ENCODE assay signal across 11 cellular contexts in genomic region chr10:117431160-117431559, GRCh38. TPM values are rescaled to one million over a fixed set of nuclear protein-coding genes. Genes with fewer than 3 reads are reported as not detected.
A peak's percentile ranks its signal among the peaks of the same experiment; 100 is the strongest.
DNase-seq lines count a peak whose midpoint lies in the region; ATAC-seq, FAIRE-seq and TF ChIP-seq lines count a peak whose summit lies in the region.
"Had no signal": no experiment of that assay in that cellular context is flagged by ENCODE, and none has a peak within 500 bp of the region (broad histone marks: within the 10 kb centered on the region; RNA-seq: fewer than 3 reads in every experiment).

No MANE protein-coding gene starts in this region.

- no peak overlapping the region for H2BK15ac ChIP-seq in H1 (ENCODE audit: low read length)

- CTCF ChIA-PET in H1 (lab: Charles Lee; ENCODE audit: partially characterized antibody): interaction anchor here (1.0 to 9.8 kb wide), 9 partner anchors 13 to 1026 kb away, joined by 3 to 132 read pairs (median 5); no protein-coding TSS in a partner anchor

- H3K79me2 ChIP-seq in H1 (ENCODE audit: control insufficient read depth in 1 of 2, insufficient read depth in 2 of 2, low read length in 2 of 2): no peaks in the 10 kb centered on the region

- POLR2A ChIA-PET in H1 (lab: Charles Lee; ENCODE audit: partially characterized antibody): no interaction called here

- no peaks in the 10 kb centered on the region for H4K20me1 ChIP-seq in H1 (replicated peaks in 1 of 2; ENCODE audit: control insufficient read depth in 1 of 2, insufficient read depth in 2 of 2, low read length in 2 of 2)

- H3K4me3 Mint-ChIP-seq in activated T-helper 17 cell treated with anti-CD3 and anti-CD28 coated beads, Interleukin-2, amount 50 U/mL, for 72 hours: no peak overlapping the region
- H3K4me3 Mint-ChIP-seq: stimulated activated effector memory CD8-positive, alpha-beta T cell treated with anti-CD3 and anti-CD28 coated beads, Interleukin-12 subunit alpha, Interleukin-12 subunit beta, amount 100 ng/mL, for 72 hours had no signal

- no peak overlapping the region for H4K91ac ChIP-seq in H1 (replicated peaks; ENCODE audit: insufficient read length, low read length)

- H2BK20ac ChIP-seq in H1 (ENCODE audit: low read length): no peak overlapping the region

- no peak overlapping the region for H2BK5ac ChIP-seq in H1 (ENCODE audit: low read depth, low read length)

- no peak overlapping the region for H3K23ac ChIP-seq in H1 (ENCODE audit: insufficient read length)

- H3K36me3 Mint-ChIP-seq in activated T-helper 17 cell treated with anti-CD3 and anti-CD28 coated beads, Interleukin-2, amount 50 U/mL, for 72 hours (ENCODE audit: low read depth): no peaks in the 10 kb centered on the region
- H3K36me3 Mint-ChIP-seq: stimulated activated effector memory CD8-positive, alpha-beta T cell treated with anti-CD3 and anti-CD28 coated beads, Interleukin-12 subunit alpha, Interleukin-12 subunit beta, amount 100 ng/mL, for 72 hours had no signal

- no peaks in the 10 kb centered on the region for H3K9me3 Mint-ChIP-seq in activated T-helper 17 cell treated with anti-CD3 and anti-CD28 coated beads, Interleukin-2, amount 50 U/mL, for 72 hours
- H3K9me3 Mint-ChIP-seq: stimulated activated effector memory CD8-positive, alpha-beta T cell treated with anti-CD3 and anti-CD28 coated beads, Interleukin-12 subunit alpha, Interleukin-12 subunit beta, amount 100 ng/mL, for 72 hours had no signal

- H3K79me1 ChIP-seq in H1 (ENCODE audit: low read depth, low read length): no peaks in the 10 kb centered on the region

- peak in 1 of 3 experiments; percentile 15; a peak in 1 of 4 replicates for TF ChIP-seq CTCF in H1 (IDR thresholded peaks at IDR 0.05; ENCODE audit: control extremely low read depth in 1 of 3, insufficient read depth in 1 of 3, low read depth in 1 of 3, low read length in 3 of 3)
- TF ChIP-seq CTCF in left lung (IDR thresholded peaks at IDR 0.05): no peak

- peak; percentile 26 to 43; a peak in 3 of 4 replicates for TF ChIP-seq RAD21 in H1 (IDR thresholded peaks at IDR 0.05 in 1 of 2, conservative IDR thresholded peaks at IDR 0.05 in 1 of 2; ENCODE audit: low read depth in 2 of 2, low read length in 2 of 2)

- H3K27ac Mint-ChIP-seq in activated T-helper 17 cell treated with anti-CD3 and anti-CD28 coated beads, Interleukin-2, amount 50 U/mL, for 72 hours: no peak overlapping the region
- H3K27ac Mint-ChIP-seq: stimulated activated effector memory CD8-positive, alpha-beta T cell treated with anti-CD3 and anti-CD28 coated beads, Interleukin-12 subunit alpha, Interleukin-12 subunit beta, amount 100 ng/mL, for 72 hours had no signal

- no peak overlapping the region for H2AK5ac ChIP-seq in H1 (ENCODE audit: low read depth, low read length)

- H3K9ac ChIP-seq in H1 (replicated peaks in 1 of 4; ENCODE audit: extremely low read depth in 1 of 4, low read depth in 3 of 4, low read length in 3 of 4): no peak overlapping the region

- H3K27ac ChIP-seq in H1 (ENCODE audit: low read depth, low read length) (no peak overlapping the region), left lung (no peak overlapping the region), SJCRH30 (no peak overlapping the region)

- H3K4me1 Mint-ChIP-seq in activated T-helper 17 cell treated with anti-CD3 and anti-CD28 coated beads, Interleukin-2, amount 50 U/mL, for 72 hours: no peaks in the 10 kb centered on the region
- H3K4me1 Mint-ChIP-seq: stimulated activated effector memory CD8-positive, alpha-beta T cell treated with anti-CD3 and anti-CD28 coated beads, Interleukin-12 subunit alpha, Interleukin-12 subunit beta, amount 100 ng/mL, for 72 hours had no signal

- H2BK12ac ChIP-seq in H1 (ENCODE audit: low read depth, low read length): no peak overlapping the region

- ATAC-seq in activated T-helper 17 cell treated with anti-CD3 and anti-CD28 coated beads, Interleukin-2, amount 50 U/mL, for 72 hours (replicated peaks): no peak
- no peak for ATAC-seq in left lung
- ATAC-seq: stimulated activated effector memory CD8-positive, alpha-beta T cell treated with anti-CD3 and anti-CD28 coated beads, Interleukin-12 subunit alpha, Interleukin-12 subunit beta, amount 100 ng/mL, for 72 hours had no signal

- H4K8ac ChIP-seq in H1 (ENCODE audit: extremely low read depth, insufficient read depth, low read length): no peak overlapping the region

- no peak overlapping the region for H3K56ac ChIP-seq in H1 (replicated peaks; ENCODE audit: insufficient read length, low read depth, low read length)

- no peak overlapping the region for H3K18ac ChIP-seq in H1 (ENCODE audit: extremely low read depth, low read length)

- WGBS in H1 (ENCODE audit: extremely low coverage in 1 of 2, insufficient coverage in 1 of 2, insufficient read length in 1 of 2, insufficient replicate concordance in 2 of 2, low coverage in 1 of 2, low lambda C conversion rate in 2 of 2, missing lambda C conversion rate in 1 of 2), 2 experiments: 87% methylated on average over 4 of the region's 4 CpGs; no CpG with 5 or more reads in 1 of the 2 experiments

- no peak for TF ChIP-seq POLR2A in H1 (IDR thresholded peaks at IDR 0.05; ENCODE audit: control extremely low read depth in 1 of 2, low read depth in 2 of 2, low read length in 2 of 2)

- no peak overlapping the region for H2AFZ ChIP-seq in H1 (ENCODE audit: low read length)

- DNase-seq in ELR (ENCODE audit: low read depth): peak; percentile 67
- peak; percentile 35 for DNase-seq in NCI-H460 (ENCODE audit: extremely low read depth, low read depth)
- no peak for DNase-seq in H1 (ENCODE audit: low read depth in 1 of 2, low spot score in 2 of 2)
- DNase-seq in occipital lobe (lab: John Stamatoyannopoulos, UW): peak; percentile 4
- no peak for DNase-seq in stimulated activated CD4-positive, alpha-beta T cell treated with anti-CD3 and anti-CD28 coated beads, Interleukin-2, amount 100 ng/mL, for 48 hours
- DNase-seq in left lung: no peak
- no peak for DNase-seq in SJCRH30
- DNase-seq: cerebellar nuclear complex, NCI-H1930 had no signal

- no peak overlapping the region for H3K14ac ChIP-seq in H1 (ENCODE audit: insufficient read length)

- FAIRE-seq in H1 (lab: Jason Lieb, UNC): no peak

- no peak overlapping the region for H3K4me2 ChIP-seq in H1 (ENCODE audit: insufficient read depth in 1 of 2, low read depth in 2 of 2, low read length in 2 of 2)

- intact Hi-C loops in left lung (cut with DNase I): no loop called here

- H2BK120ac ChIP-seq in H1 (replicated peaks; ENCODE audit: low read depth, low read length): no peak overlapping the region

- TF ChIP-seq EP300 in H1 (IDR thresholded peaks at IDR 0.05; ENCODE audit: borderline replicate concordance in 1 of 2, low read depth in 2 of 2, low read length in 2 of 2): no peak

- peaks cover 24% of the 10 kb centered on the region for H3K27me3 Mint-ChIP-seq in activated T-helper 17 cell treated with anti-CD3 and anti-CD28 coated beads, Interleukin-2, amount 50 U/mL, for 72 hours

- H3K27me3 ChIP-seq in H1 (replicated peaks in 1 of 4; ENCODE audit: control insufficient read depth in 3 of 4, extremely low read depth in 1 of 4, insufficient read depth in 3 of 4, low read length in 3 of 4): no peaks in the 10 kb centered on the region
- peaks cover 0 to 12% of the 10 kb centered on the region in 2 donors for H3K27me3 ChIP-seq in left lung
- H3K27me3 ChIP-seq in SJCRH30: no peaks in the 10 kb centered on the region; the same call in 1 of the 2 replicates

- H3K4me3 ChIP-seq in H1 (ENCODE audit: extremely low read depth in 1 of 4, insufficient read depth in 2 of 4, low read depth in 3 of 4, low read length in 4 of 4) (no peak overlapping the region), left lung (no peak overlapping the region), SJCRH30 (no peak overlapping the region)

- no peak overlapping the region for H4K5ac ChIP-seq in H1 (ENCODE audit: insufficient read length, low read depth, low read length)

- H3K9me3 ChIP-seq in H1 (ENCODE audit: insufficient read depth in 2 of 2, low read depth in 1 of 2, low read length in 1 of 2) (no peaks in the 10 kb centered on the region), left lung (no peaks in the 10 kb centered on the region), SJCRH30 (replicated peaks) (no peaks in the 10 kb centered on the region)

- no peak overlapping the region for H3K4ac ChIP-seq in H1 (replicated peaks; ENCODE audit: insufficient read length, low read depth, low read length)

- peaks cover 0 to 4% (median under 1%) of the 10 kb centered on the region in 4 experiments; a peak in 3 of 7 replicates for H3K4me1 ChIP-seq in H1 (replicated peaks in 1 of 4; ENCODE audit: control insufficient read depth in 3 of 4, insufficient read depth in 4 of 4, low read length in 3 of 4)
- H3K4me1 ChIP-seq in left lung: peaks cover 0 to 5% of the 10 kb centered on the region in 2 donors
- H3K4me1 ChIP-seq in SJCRH30: no peaks in the 10 kb centered on the region

- no peaks in the 10 kb centered on the region for H3K23me2 ChIP-seq in H1 (ENCODE audit: low read depth, low read length)

- H3K36me3 ChIP-seq in H1 (ENCODE audit: control insufficient read depth in 2 of 4, insufficient read depth in 4 of 4, low read length in 3 of 4): no peaks in the 10 kb centered on the region
- no peaks in the 10 kb centered on the region for H3K36me3 ChIP-seq in left lung
- no peaks in the 10 kb centered on the region for H3K36me3 ChIP-seq in SJCRH30

TF ChIP-seq in H1, 55 proteins besides CTCF, POLR2A, EP300 and RAD21 (continues in another document):
- TF ChIP-seq HDAC6 (IDR thresholded peaks at IDR 0.05; ENCODE audit: low read depth, low read length) (no peak), CHD2 (IDR thresholded peaks at IDR 0.05; ENCODE audit: low read length) (no peak), SP2 (IDR thresholded peaks at IDR 0.05; ENCODE audit: low read length) (no peak), CBX5 (IDR thresholded peaks at IDR 0.05; ENCODE audit: low read depth, low read length) (no peak), KDM1A (IDR thresholded peaks at IDR 0.05; ENCODE audit: borderline replicate concordance, low read length) (no peak), HDAC2 (IDR thresholded peaks at IDR 0.05; ENCODE audit: borderline replicate concordance in 1 of 2, low read depth in 2 of 2, low read length in 2 of 2) (no peak)

RNA-seq across cellular contexts. Expression of gene PDZD8, which starts 55.9 kb away (rescaled TPM):
- 38.6 and 42.8 TPM in 2 replicates for total RNA-seq in NCI-H460 (2014; rRNA removed; shearing (Covaris generic))
- 9.6 and 16.8 TPM in 2 replicates for polyA plus RNA-seq in NCI-H460 (2014; cell fraction: nucleus; rRNA removed)
- total RNA-seq in H1 (2021; fragmentation: NEBNext Ultra II Directional; extraction: Animal tissue kit (Norgen Biotek cat#: 25700)): 48.8 and 50.1 TPM in 2 replicates
- polyA plus RNA-seq in H1 (2011; rRNA removed): 6.7 and 10.9 TPM in 2 replicates
- polyA plus RNA-seq in H1 (2011; cell fraction: cytosol; rRNA removed): 14.2 TPM
- polyA plus RNA-seq in H1 (2011; cell fraction: nucleus; rRNA removed): 22.0 TPM
- polyA plus RNA-seq in H1 (2012, experiment 1 of 2): 16.8 to 29.7 TPM (median 21.9 TPM) in 4 replicates
- 0.97 TPM for polyA plus RNA-seq in H1 (2012, experiment 2 of 2)
- polyA plus RNA-seq in H1 (2013, experiment 1 of 2): 27.3 TPM
- 28.1 TPM for polyA plus RNA-seq in H1 (2013, experiment 2 of 2)
- 69.6 and 96.0 TPM in 2 replicates for polyA minus RNA-seq in H1 (2011; rRNA and poly(A)+ RNA removed)
- polyA minus RNA-seq in H1 (2011; cell fraction: cytosol; rRNA and poly(A)+ RNA removed): 41.8 TPM
- polyA minus RNA-seq in H1 (2011; cell fraction: nucleus; rRNA and poly(A)+ RNA removed): 140 TPM
- total RNA-seq in occipital lobe (28.1 TPM), left lung (10 to 100 TPM; 32.4 to 38.2 TPM)
- total RNA-seq in activated T-helper 17 cell treated with anti-CD3 and anti-CD28 coated beads, Interleukin-2, amount 50 U/mL, for 72 hours: 10 to 100 TPM; 14.7 to 15.6 TPM
- total RNA-seq in SJCRH30 (2014; rRNA removed; shearing (Covaris generic)): 29.9 and 31.4 TPM in 2 replicates

Comparison
In these comparisons a context has a peak if more than half of its experiments do, and no peak if none do; other contexts are left out.
1. DNase-seq: peak in ELR (single experiment), NCI-H460 (single experiment) and occipital lobe (single experiment); none in H1 (0 of 2), stimulated activated CD4-positive, alpha-beta T cell treated with anti-CD3 and anti-CD28 coated beads, Interleukin-2, amount 100 ng/mL, for 48 hours (0 of 2), left lung (0 of 2) and SJCRH30 (0 of 2).